1 cellular context compared by ENCODE assay signal in the genomic region with DNA sequence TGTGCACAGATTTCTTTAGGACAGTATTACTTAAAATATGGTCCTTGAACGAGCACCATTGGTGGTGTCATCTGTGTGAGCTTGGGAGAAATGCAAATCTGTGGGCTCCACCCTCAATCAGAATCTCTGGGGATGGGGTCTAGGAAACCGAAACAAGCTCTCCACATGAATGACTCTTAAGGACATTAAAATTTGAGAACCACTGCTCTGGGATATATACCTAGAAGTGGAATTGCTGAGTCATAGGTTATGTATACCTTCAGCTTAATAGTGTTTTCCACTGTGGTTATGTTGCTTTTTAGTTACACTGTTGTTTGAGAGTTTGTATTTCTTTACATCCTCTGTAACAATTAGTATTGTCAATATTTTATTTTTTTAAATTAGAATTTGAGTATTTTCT.
TF ChIP-seq lines count a peak whose summit lies in the region.

No MANE protein-coding gene starts in this region.

TF ChIP-seq in SK-N-SH treated with all-trans-retinoic acid at 6 μM for 48 hours, 23 proteins besides CTCF, POLR2A, EP300 and RAD21 (continued from another document):
- TF ChIP-seq PPARA (CRISPR knock-in tag; IDR thresholded peaks at IDR 0.05; ENCODE audit: borderline replicate concordance) (no peak), TCF4 (CRISPR knock-in tag; IDR thresholded peaks at IDR 0.05; ENCODE audit: borderline replicate concordance) (no peak), ZNF70 (CRISPR knock-in tag; IDR thresholded peaks at IDR 0.05) (no peak), ZNF8 (CRISPR knock-in tag; IDR thresholded peaks at IDR 0.05) (no peak), GLIS3 (CRISPR knock-in tag; IDR thresholded peaks at IDR 0.05) (no peak), ARNTL (CRISPR knock-in tag; IDR thresholded peaks at IDR 0.05; ENCODE audit: borderline replicate concordance, low read depth) (no peak), TOX (CRISPR knock-in tag; IDR thresholded peaks at IDR 0.05; ENCODE audit: borderline replicate concordance) (no peak), ZFP30 (CRISPR knock-in tag; IDR thresholded peaks at IDR 0.05) (no peak)
- TF ChIP-seq, protein P1, sequence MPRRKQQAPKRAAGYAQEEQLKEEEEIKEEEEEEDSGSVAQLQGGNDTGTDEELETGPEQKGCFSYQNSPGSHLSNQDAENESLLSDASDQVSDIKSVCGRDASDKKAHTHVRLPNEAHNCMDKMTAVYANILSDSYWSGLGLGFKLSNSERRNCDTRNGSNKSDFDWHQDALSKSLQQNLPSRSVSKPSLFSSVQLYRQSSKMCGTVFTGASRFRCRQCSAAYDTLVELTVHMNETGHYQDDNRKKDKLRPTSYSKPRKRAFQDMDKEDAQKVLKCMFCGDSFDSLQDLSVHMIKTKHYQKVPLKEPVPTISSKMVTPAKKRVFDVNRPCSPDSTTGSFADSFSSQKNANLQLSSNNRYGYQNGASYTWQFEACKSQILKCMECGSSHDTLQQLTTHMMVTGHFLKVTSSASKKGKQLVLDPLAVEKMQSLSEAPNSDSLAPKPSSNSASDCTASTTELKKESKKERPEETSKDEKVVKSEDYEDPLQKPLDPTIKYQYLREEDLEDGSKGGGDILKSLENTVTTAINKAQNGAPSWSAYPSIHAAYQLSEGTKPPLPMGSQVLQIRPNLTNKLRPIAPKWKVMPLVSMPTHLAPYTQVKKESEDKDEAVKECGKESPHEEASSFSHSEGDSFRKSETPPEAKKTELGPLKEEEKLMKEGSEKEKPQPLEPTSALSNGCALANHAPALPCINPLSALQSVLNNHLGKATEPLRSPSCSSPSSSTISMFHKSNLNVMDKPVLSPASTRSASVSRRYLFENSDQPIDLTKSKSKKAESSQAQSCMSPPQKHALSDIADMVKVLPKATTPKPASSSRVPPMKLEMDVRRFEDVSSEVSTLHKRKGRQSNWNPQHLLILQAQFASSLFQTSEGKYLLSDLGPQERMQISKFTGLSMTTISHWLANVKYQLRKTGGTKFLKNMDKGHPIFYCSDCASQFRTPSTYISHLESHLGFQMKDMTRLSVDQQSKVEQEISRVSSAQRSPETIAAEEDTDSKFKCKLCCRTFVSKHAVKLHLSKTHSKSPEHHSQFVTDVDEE (CRISPR knock-in tag; IDR thresholded peaks at IDR 0.05), result no peak
- TF ChIP-seq, protein P2, sequence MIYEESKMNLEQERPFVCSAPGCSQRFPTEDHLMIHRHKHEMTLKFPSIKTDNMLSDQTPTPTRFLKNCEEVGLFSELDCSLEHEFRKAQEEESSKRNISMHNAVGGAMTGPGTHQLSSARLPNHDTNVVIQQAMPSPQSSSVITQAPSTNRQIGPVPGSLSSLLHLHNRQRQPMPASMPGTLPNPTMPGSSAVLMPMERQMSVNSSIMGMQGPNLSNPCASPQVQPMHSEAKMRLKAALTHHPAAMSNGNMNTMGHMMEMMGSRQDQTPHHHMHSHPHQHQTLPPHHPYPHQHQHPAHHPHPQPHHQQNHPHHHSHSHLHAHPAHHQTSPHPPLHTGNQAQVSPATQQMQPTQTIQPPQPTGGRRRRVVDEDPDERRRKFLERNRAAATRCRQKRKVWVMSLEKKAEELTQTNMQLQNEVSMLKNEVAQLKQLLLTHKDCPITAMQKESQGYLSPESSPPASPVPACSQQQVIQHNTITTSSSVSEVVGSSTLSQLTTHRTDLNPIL (CRISPR knock-in tag; IDR thresholded peaks at IDR 0.05; ENCODE audit: low read depth), result no peak
